Comparison of ENCODE assay signal across 28 cellular contexts in genomic region chr5:163612358-163613149, GRCh38.
A peak's percentile ranks its signal among the peaks of the same experiment; 100 is the strongest.
DNase-seq lines count a peak whose midpoint lies in the region; ATAC-seq, FAIRE-seq and TF ChIP-seq lines count a peak whose summit lies in the region.
"Had no signal": no experiment of that assay in that cellular context is flagged by ENCODE, and none has a peak within 500 bp of the region (broad histone marks: within the 10 kb centered on the region; RNA-seq: fewer than 3 reads in every experiment).

No MANE protein-coding gene starts in this region.

- H2AFZ ChIP-seq in GM23338 = peak overlapping the region; percentile 78

- WGBS in upper lobe of left lung, 2 donors = 63 to 70% methylated on average over 8 of the region's 8 CpGs

- H4K20me1 ChIP-seq in GM23338 (replicated peaks; ENCODE audit: insufficient read depth) = no peaks in the 10 kb centered on the region

- no peaks in the 10 kb centered on the region for H3K36me3 Mint-ChIP-seq in GM23338 (ENCODE audit: low read depth)
- H3K36me3 Mint-ChIP-seq: natural killer cell treated with Interleukin-12 subunit alpha and Interleukin-12 subunit beta and Interleukin-15 and Interleukin-18, amount 100 ng/mL, for 72 hours had no signal

- H3K4me3 ChIP-seq in AG10803 (ENCODE audit: low read length) (no peak overlapping the region), GM23338 (no peak overlapping the region), upper lobe of left lung (no peak overlapping the region)
- H3K4me3 ChIP-seq: GM12878, heart left ventricle, mucosa of descending colon, SJSA1, smooth muscle cell, transverse colon had no signal

- peaks cover 6% of the 10 kb centered on the region; the same call in 1 of the 2 replicates for H3K9me2 ChIP-seq in GM23338 (ENCODE audit: insufficient read depth)

- ATAC-seq in GM23338 (no peak), left cardiac atrium (no peak), upper lobe of left lung (ENCODE audit: low FRiP score in 2 of 2) (no peak)
- ATAC-seq: activated T-cell treated with anti-CD3 and anti-CD28 coated beads, Interleukin-2, amount 50 U/mL, for 72 hours; GM12878; heart left ventricle; mucosa of descending colon; natural killer cell treated with Interleukin-12 subunit alpha and Interleukin-12 subunit beta and Interleukin-15 and Interleukin-18, amount 100 ng/mL, for 72 hours; stimulated activated naive CD8-positive, alpha-beta T cell treated with anti-CD3 and anti-CD28 coated beads, Interleukin-15, amount 100 ng/mL, for 72 hours had no signal

- DNase-seq in AG10803 (ENCODE audit: low read depth) = peak; percentile 13
- DNase-seq in GM23338 (ENCODE audit: low spot score) = peak; percentile 16
- DNase-seq in left cardiac atrium = no peak
- DNase-seq in NCI-H128 (lab: John Stamatoyannopoulos, UW; ENCODE audit: unreplicated experiment) = no peak
- DNase-seq in SIG-M5 treated with dmso at 0.1 percent for 504 hours (lab: John Stamatoyannopoulos, UW; ENCODE audit: unreplicated experiment) = no peak
- no peak for DNase-seq in upper lobe of left lung
- DNase-seq: activated CD4-positive, alpha-beta T cell treated with anti-CD3 and anti-CD28 coated beads, Interleukin-2, amount 10 ng/mL, durations not matched to agents 7 days and 5 days; activated naive CD4-positive, alpha-beta T cell treated with anti-CD3 and anti-CD28 coated beads for 36 hours; activated T-cell treated with anti-CD3 and anti-CD28 coated beads, Interleukin-2, amount 50 U/mL, for 72 hours; Caco-2; effector CD8-positive, alpha-beta T cell; heart left ventricle; mucosa of descending colon; NCI-H1092 treated with DMSO at 0.1 percent for 48 hours; NCI-H2029 treated with DMSO at 0.1 percent for 48 hours; stimulated activated CD4-positive, alpha-beta T cell treated with anti-CD3 and anti-CD28 coated beads, Interleukin-1b, Interleukin-23, amount 100 ng/mL, for 48 hours; stimulated activated CD8-positive, alpha-beta memory T cell treated with anti-CD3 and anti-CD28 coated beads, Interleukin-4, amount 100 ng/mL, for 48 hours; stimulated activated naive CD8-positive, alpha-beta T cell treated with anti-CD3 and anti-CD28 coated beads, Interleukin-15, amount 100 ng/mL, for 72 hours; transverse colon had no signal

- H3F3A ChIP-seq in GM23338 (replicated peaks; ENCODE audit: low read depth) = no peaks in the 10 kb centered on the region

- TF ChIP-seq CTCF in AG10803 (conservative IDR thresholded peaks at IDR 0.05; ENCODE audit: low read length) = no peak; the same call in 1 of the 2 replicates
- TF ChIP-seq CTCF in GM23338 (conservative IDR thresholded peaks at IDR 0.05; ENCODE audit: low read depth in 2 of 2) = no peak
- no peak for TF ChIP-seq CTCF in upper lobe of left lung (IDR thresholded peaks at IDR 0.05)

- H3K4me1 Mint-ChIP-seq in GM23338 = no peaks in the 10 kb centered on the region
- H3K4me1 Mint-ChIP-seq: activated CD4-positive, alpha-beta T cell treated with anti-CD3 and anti-CD28 coated beads, Interleukin-2, amount 10 ng/mL, durations not matched to agents 7 days and 5 days; stimulated activated naive CD8-positive, alpha-beta T cell treated with anti-CD3 and anti-CD28 coated beads, Interleukin-15, amount 100 ng/mL, for 72 hours had no signal

- H3K4me1 ChIP-seq in GM23338 (ENCODE audit: insufficient read depth) (no peaks in the 10 kb centered on the region), upper lobe of left lung (no peaks in the 10 kb centered on the region)
- H3K4me1 ChIP-seq: Caco-2, heart left ventricle, SJSA1, transverse colon had no signal

- H3K9me3 Mint-ChIP-seq in GM23338 = no peaks in the 10 kb centered on the region
- H3K9me3 Mint-ChIP-seq: activated CD4-positive, alpha-beta T cell treated with anti-CD3 and anti-CD28 coated beads, Interleukin-2, amount 10 ng/mL, durations not matched to agents 7 days and 5 days; activated naive CD4-positive, alpha-beta T cell treated with anti-CD3 and anti-CD28 coated beads for 36 hours; stimulated activated naive CD8-positive, alpha-beta T cell treated with anti-CD3 and anti-CD28 coated beads, Interleukin-15, amount 100 ng/mL, for 72 hours had no signal

- no peak overlapping the region for H3K4me3 Mint-ChIP-seq in GM23338
- H3K4me3 Mint-ChIP-seq: activated CD4-positive, alpha-beta T cell treated with anti-CD3 and anti-CD28 coated beads, Interleukin-2, amount 10 ng/mL, durations not matched to agents 7 days and 5 days; activated naive CD4-positive, alpha-beta T cell treated with anti-CD3 and anti-CD28 coated beads for 36 hours; activated T-cell treated with anti-CD3 and anti-CD28 coated beads, Interleukin-2, amount 50 U/mL, for 72 hours; natural killer cell treated with Interleukin-12 subunit alpha and Interleukin-12 subunit beta and Interleukin-15 and Interleukin-18, amount 100 ng/mL, for 72 hours; stimulated activated naive CD8-positive, alpha-beta T cell treated with anti-CD3 and anti-CD28 coated beads, Interleukin-15, amount 100 ng/mL, for 72 hours had no signal

- no peaks in the 10 kb centered on the region for H3K79me2 ChIP-seq in GM23338 (replicated peaks; ENCODE audit: insufficient read depth)

- no peak overlapping the region for H3K4me2 ChIP-seq in GM23338
- H3K4me2 ChIP-seq: smooth muscle cell had no signal

- H3K27me3 Mint-ChIP-seq in GM23338 (ENCODE audit: insufficient read depth, low read depth, poor library complexity) = peaks cover 2% of the 10 kb centered on the region
- H3K27me3 Mint-ChIP-seq: activated CD4-positive, alpha-beta T cell treated with anti-CD3 and anti-CD28 coated beads, Interleukin-2, amount 10 ng/mL, durations not matched to agents 7 days and 5 days had no signal

- no peak overlapping the region for H3K27ac Mint-ChIP-seq in GM23338
- H3K27ac Mint-ChIP-seq: activated CD4-positive, alpha-beta T cell treated with anti-CD3 and anti-CD28 coated beads, Interleukin-2, amount 10 ng/mL, durations not matched to agents 7 days and 5 days; activated naive CD4-positive, alpha-beta T cell treated with anti-CD3 and anti-CD28 coated beads for 36 hours; activated T-cell treated with anti-CD3 and anti-CD28 coated beads, Interleukin-2, amount 50 U/mL, for 72 hours; natural killer cell treated with Interleukin-12 subunit alpha and Interleukin-12 subunit beta and Interleukin-15 and Interleukin-18, amount 100 ng/mL, for 72 hours; stimulated activated naive CD8-positive, alpha-beta T cell treated with anti-CD3 and anti-CD28 coated beads, Interleukin-15, amount 100 ng/mL, for 72 hours had no signal

- FAIRE-seq in islet of Langerhans (lab: Jason Lieb, UNC) = peak; percentile 97
- FAIRE-seq: colon, GM12878, H1 had no signal

- intact Hi-C loops in left cardiac atrium (cut with DNase I) = no loop called here

- H3K36me3 ChIP-seq in GM23338 (ENCODE audit: insufficient read depth) (no peaks in the 10 kb centered on the region), upper lobe of left lung (no peaks in the 10 kb centered on the region)
- H3K36me3 ChIP-seq: heart left ventricle, SJSA1, transverse colon had no signal

- no peak overlapping the region for H3K27ac ChIP-seq in GM23338 (ENCODE audit: low read depth)
- peak overlapping the region; percentile 42 for H3K27ac ChIP-seq in angular gyrus (ENCODE audit: low read depth, low read length)
- no peak overlapping the region for H3K27ac ChIP-seq in upper lobe of left lung
- H3K27ac ChIP-seq: C4-2B, heart left ventricle, SJSA1, transverse colon had no signal

- H3K27me3 ChIP-seq in GM23338 (ENCODE audit: insufficient read depth) = no peaks in the 10 kb centered on the region
- no peaks in the 10 kb centered on the region for H3K27me3 ChIP-seq in upper lobe of left lung
- H3K27me3 ChIP-seq: heart left ventricle, SJSA1, transverse colon had no signal

- no peak for TF ChIP-seq EP300 in upper lobe of left lung (IDR thresholded peaks at IDR 0.05)

- TF ChIP-seq POLR2A in upper lobe of left lung (IDR thresholded peaks at IDR 0.05) = no peak

- H3K9me3 ChIP-seq in upper lobe of left lung = no peaks in the 10 kb centered on the region
- H3K9me3 ChIP-seq: Caco-2, heart left ventricle, mucosa of descending colon, SJSA1, transverse colon had no signal

TF ChIP-seq in GM23338, 12 proteins besides CTCF, POLR2A, EP300 and RAD21:
- no peak for TF ChIP-seq ZNF331 (CRISPR knock-in tag; IDR thresholded peaks at IDR 0.05; ENCODE audit: low read depth)
- TF ChIP-seq EZH2 (IDR thresholded peaks at IDR 0.05; ENCODE audit: low read depth, unreplicated experiment) = no peak
TF ChIP-seq in GM23338: peak in this region for 0.

Comparison
In these comparisons a context has a peak if more than half of its experiments do, and no peak if none do; other contexts are left out.
1. DNase-seq: peak in AG10803 (single experiment) and GM23338 (single experiment); none in left cardiac atrium (single experiment), NCI-H128 (single experiment), SIG-M5 treated with dmso at 0.1 percent for 504 hours (single experiment) and upper lobe of left lung (0 of 2).